ENCODE assay signal across 31 cellular contexts in genomic region chr9:112184946-112185345, GRCh38.
"Had no signal": no experiment of that assay in that cellular context is flagged by ENCODE, and none has a peak within 500 bp of the region (broad histone marks: within the 10 kb centered on the region; RNA-seq: fewer than 3 reads in every experiment).

No MANE protein-coding gene starts in this region.

- DNase-seq: activated B cell treated with CpG ODN at 0.5 μM for 24 hours; activated CD4-positive, alpha-beta memory T cell treated with anti-CD3 and anti-CD28 coated beads for 36 hours; activated CD4-positive, alpha-beta T cell treated with anti-CD3 and anti-CD28 coated beads for 4 hours; activated CD4-positive, alpha-beta T cell treated with anti-CD3 and anti-CD28 coated beads, Interleukin-2, amount 10 ng/mL, durations not matched to agents 24 days and 14 days; activated CD4-positive, alpha-beta T cell treated with anti-CD3 and anti-CD28 coated beads, Interleukin-2, amount 50 U/mL, for 1 hour; activated CD4-positive, alpha-beta T cell treated with anti-CD3 and anti-CD28 coated beads, Interleukin-2, amount 50 U/mL, for 4 hours; activated CD4-positive, CD25-positive, alpha-beta regulatory T cell treated with anti-CD3 and anti-CD28 coated beads, Interleukin-2, amount 50 U/mL, for 72 hours; activated CD8-positive, alpha-beta memory T cell treated with anti-CD3 and anti-CD28 coated beads, Interleukin-2, amount 50 U/mL, for 4 hours; activated CD8-positive, alpha-beta T cell treated with anti-CD3 and anti-CD28 coated beads for 36 hours; activated effector memory CD4-positive, alpha-beta T cell treated with anti-CD3 and anti-CD28 coated beads, Interleukin-2, amount 50 U/mL, for 16 hours; activated gamma-delta T cell treated with Interleukin-2 at 50 U/mL for 16 hours; activated naive CD4-positive, alpha-beta T cell; activated naive CD4-positive, alpha-beta T cell treated with anti-CD3 and anti-CD28 coated beads for 36 hours; activated naive CD4-positive, alpha-beta T cell treated with anti-CD3 and anti-CD28 coated beads, Interleukin-2, amount 50 U/mL, for 16 hours; activated naive CD8-positive, alpha-beta T cell treated with anti-CD3 and anti-CD28 coated beads for 36 hours; activated T-cell treated with anti-CD3 and anti-CD28 coated beads for 4 hours; activated T-cell treated with anti-CD3 and anti-CD28 coated beads, Interleukin-2, amount 50 U/mL, for 1 hour; activated T-cell treated with anti-CD3 and anti-CD28 coated beads, Interleukin-2, amount 50 U/mL, for 4 hours; activated T-cell treated with anti-CD3 and anti-CD28 coated beads, Interleukin-2, amount 50 U/mL, for 72 hours; amygdala; anterior cingulate cortex; cerebellar nuclear complex; T-helper 2 cell; T-helper 9 cell had no signal

- H3K27ac ChIP-seq: ascending aorta, cardiac muscle cell, VCaP had no signal

- ATAC-seq: activated CD8-positive, alpha-beta T cell treated with anti-CD3 and anti-CD28 coated beads for 36 hours; activated naive CD4-positive, alpha-beta T cell treated with anti-CD3 and anti-CD28 coated beads, Interleukin-2, amount 50 U/mL, for 72 hours; activated T-cell treated with anti-CD3 and anti-CD28 coated beads, Interleukin-2, amount 50 U/mL, for 4 hours; activated T-cell treated with anti-CD3 and anti-CD28 coated beads, Interleukin-2, amount 50 U/mL, for 72 hours; activated T-helper 17 cell treated with anti-CD3 and anti-CD28 coated beads, Interleukin-2, amount 50 U/mL, for 72 hours had no signal

- H3K36me3 ChIP-seq: ascending aorta, cardiac muscle cell had no signal

- H3K4me1 ChIP-seq: ascending aorta had no signal

- FAIRE-seq: bronchial epithelial cell, TTC549 had no signal

- H3K4me3 ChIP-seq: ascending aorta, cardiac muscle cell had no signal

- H3K27me3 ChIP-seq: ascending aorta, cardiac muscle cell had no signal

- H3K9me3 ChIP-seq: ascending aorta had no signal
